ENCODE assay signal across 29 cellular contexts in the genomic region with DNA sequence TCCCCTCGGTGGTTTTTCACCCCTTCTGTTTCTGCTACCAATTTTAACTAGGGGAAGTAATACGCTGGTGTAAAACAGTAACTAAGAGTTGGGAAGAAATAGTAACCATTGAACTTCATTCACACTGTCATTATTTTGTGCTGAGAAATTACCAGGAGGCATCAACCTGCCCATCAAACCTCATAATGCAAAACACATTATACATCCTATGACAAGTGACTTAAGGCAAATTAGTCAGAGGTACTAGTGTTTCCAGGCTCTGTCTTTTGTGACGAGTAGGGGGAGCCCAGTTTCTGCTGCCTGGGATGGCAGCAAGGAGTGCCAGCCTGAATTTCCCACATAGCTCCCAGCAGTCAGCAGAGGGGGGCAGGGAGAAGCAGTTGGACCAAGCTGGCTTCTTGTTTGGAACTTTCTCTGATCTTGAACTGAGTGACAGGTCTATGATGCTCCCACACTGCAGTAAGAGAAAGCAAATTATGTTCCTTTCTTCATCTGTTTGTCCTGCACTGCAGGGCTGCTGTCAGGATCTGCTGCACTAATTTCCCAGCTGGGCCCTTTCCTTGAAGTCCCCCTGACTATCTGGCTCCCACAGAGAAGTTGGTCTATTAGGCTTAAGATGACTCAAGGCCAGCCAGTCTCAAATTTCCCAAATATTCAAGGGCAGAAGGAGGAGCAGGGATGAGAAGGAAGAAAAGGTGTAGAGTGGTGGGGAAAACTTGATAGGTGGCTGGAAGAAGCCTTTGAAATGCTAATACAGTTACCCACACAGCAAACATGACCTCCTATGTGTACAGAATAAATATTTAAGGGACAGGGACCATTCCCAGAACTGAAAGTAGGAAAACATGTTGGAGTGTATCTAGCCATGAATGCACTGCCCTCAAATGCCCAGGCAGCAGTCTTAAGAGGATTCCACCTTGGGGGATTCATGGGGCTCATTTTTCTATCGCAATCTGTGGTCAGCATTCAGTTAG.
DNase-seq lines count a peak whose midpoint lies in the region; ATAC-seq, FAIRE-seq and TF ChIP-seq lines count a peak whose summit lies in the region.
"Had no signal": no experiment of that assay in that cellular context is flagged by ENCODE, and none has a peak within 500 bp of the region (broad histone marks: within the 10 kb centered on the region; RNA-seq: fewer than 3 reads in every experiment).

No MANE protein-coding gene starts in this region.

- in situ Hi-C loops in HAP-1 (cut with MboI; ENCODE audit: low sequenced_read_pairs), result no loop called here
- in situ Hi-C loops in GM13977 (cut with MboI; ENCODE audit: low pct_unique_long_range_greater_than_20kb, low sequenced_read_pairs, unreplicated experiment), result no loop called here

- FAIRE-seq in GM18507 (lab: Jason Lieb, UNC), result peak; percentile 36
- FAIRE-seq: endothelial cell of umbilical vein, G401.6 had no signal

- H3K27me3 ChIP-seq in WERI-Rb-1 (ENCODE audit: insufficient read depth, low read depth, severe bottlenecking), result no peaks in the 10 kb centered on the region
- no peaks in the 10 kb centered on the region for H3K27me3 ChIP-seq in liver (ENCODE audit: control insufficient read depth in 4 of 4, insufficient read depth in 4 of 4, low read length in 3 of 4)
- no peaks in the 10 kb centered on the region for H3K27me3 ChIP-seq in HAP-1 (ENCODE audit: low read depth)
- peaks cover 0 to 1% of the 10 kb centered on the region in 2 donors for H3K27me3 ChIP-seq in aorta (ENCODE audit: control insufficient read depth in 1 of 2, insufficient read depth in 2 of 2, low read length in 1 of 2)
- H3K27me3 ChIP-seq: adrenal gland, gastrocnemius medialis, Peyer's patch, suprapubic skin, upper lobe of right lung had no signal

- peak overlapping the region; percentile 15 for H3K27ac ChIP-seq in WERI-Rb-1
- peak overlapping the region; percentile 51 to 52 for H3K27ac ChIP-seq in liver (ENCODE audit: low read depth in 1 of 2, low read length in 2 of 2)
- H3K27ac ChIP-seq in aorta (ENCODE audit: low read depth in 1 of 2, low read length in 2 of 2), result no peak overlapping the region
- H3K27ac ChIP-seq: adrenal gland, C4-2B, gastrocnemius medialis, Peyer's patch, suprapubic skin, upper lobe of right lung had no signal

- 69% methylated on average over 4 of the region's 4 CpGs for WGBS in liver
- 70 to 80% methylated on average over 4 of the region's 4 CpGs for WGBS in aorta, 2 donors

- intact Hi-C loops in aorta (cut with DNase I), result no loop called here

- no peaks in the 10 kb centered on the region for H3K36me3 ChIP-seq in WERI-Rb-1
- H3K36me3 ChIP-seq in liver (ENCODE audit: control insufficient read depth in 4 of 4, insufficient read depth in 3 of 4, low read depth in 1 of 4, low read length in 3 of 4), result no peaks in the 10 kb centered on the region
- H3K36me3 ChIP-seq in HAP-1 (replicated peaks), result no peaks in the 10 kb centered on the region
- H3K36me3 ChIP-seq in aorta (ENCODE audit: control insufficient read depth in 1 of 2, insufficient read depth in 2 of 2, low read length in 1 of 2), result no peaks in the 10 kb centered on the region
- H3K36me3 ChIP-seq: adrenal gland, gastrocnemius medialis, Peyer's patch, suprapubic skin, upper lobe of right lung had no signal

- ATAC-seq in GM21529 (IDR thresholded peaks at IDR 0.05; ENCODE audit: unreplicated experiment) (peak; percentile 49), aorta (ENCODE audit: low FRiP score) (no peak)
- ATAC-seq: gastrocnemius medialis, right cardiac atrium, T-helper 17 cell, upper lobe of right lung had no signal

- H3K4me1 ChIP-seq in liver (ENCODE audit: control insufficient read depth in 4 of 4, insufficient read depth in 4 of 4, low read length in 3 of 4) (peaks cover 3 to 48% (median 38%) of the 10 kb centered on the region in 4 donors), HAP-1 (no peaks in the 10 kb centered on the region), aorta (ENCODE audit: control insufficient read depth in 1 of 2, insufficient read depth in 2 of 2, low read length in 2 of 2) (no peaks in the 10 kb centered on the region)
- H3K4me1 ChIP-seq: adrenal gland, Peyer's patch, suprapubic skin, upper lobe of right lung had no signal

- TF ChIP-seq CTCF in WERI-Rb-1 (IDR thresholded peaks at IDR 0.05; ENCODE audit: low read depth, low read length) (no peak), liver (IDR thresholded peaks at IDR 0.05; ENCODE audit: low read depth, low read length, missing input control) (no peak), GM13977 (IDR thresholded peaks at IDR 0.05; ENCODE audit: extremely low read depth, insufficient read depth, missing control alignments) (no peak)

- no peak overlapping the region for H3K4me3 ChIP-seq in WERI-Rb-1 (ENCODE audit: low read depth, low read length)
- no peak overlapping the region for H3K4me3 ChIP-seq in liver (ENCODE audit: low read depth in 1 of 3, low read length in 3 of 3)
- no peak overlapping the region for H3K4me3 ChIP-seq in HAP-1
- no peak overlapping the region for H3K4me3 ChIP-seq in aorta (ENCODE audit: low read length in 2 of 2)
- H3K4me3 ChIP-seq: adrenal gland, gastrocnemius medialis, Peyer's patch, suprapubic skin, upper lobe of right lung had no signal

- peak; percentile 22 to 31 for TF ChIP-seq RAD21 in liver (IDR thresholded peaks at IDR 0.05)

- H3K9me3 ChIP-seq in WERI-Rb-1 (ENCODE audit: severe bottlenecking) (no peaks in the 10 kb centered on the region), liver (ENCODE audit: control insufficient read depth in 4 of 4, low read length in 3 of 4) (no peaks in the 10 kb centered on the region), HAP-1 (no peaks in the 10 kb centered on the region), aorta (ENCODE audit: control insufficient read depth, low read length) (peaks cover 5% of the 10 kb centered on the region)
- H3K9me3 ChIP-seq: adrenal gland, gastrocnemius medialis, Peyer's patch, suprapubic skin, upper lobe of right lung had no signal

- H3K9ac ChIP-seq in liver (ENCODE audit: low read depth in 1 of 2, low read length in 2 of 2), result no peak overlapping the region

- DNase-seq in GM18507 (ENCODE audit: extremely low spot score, insufficient read length, low read depth) (no peak), WERI-Rb-1 (peak; percentile 28), NCI-H510A treated with DMSO at 0.1 percent for 48 hours (lab: John Stamatoyannopoulos, UW) (no peak), HAP-1 (ENCODE audit: low spot score in 2 of 2) (no peak), aorta (no peak), GM13977 (ENCODE audit: low spot score) (no peak)
- DNase-seq: activated CD4-positive, alpha-beta memory T cell treated with anti-CD3 and anti-CD28 coated beads, Interleukin-2, amount 10 ng/mL, durations not matched to agents 7 days and 5 days; activated CD4-positive, alpha-beta T cell treated with anti-CD3 and anti-CD28 coated beads for 1 hour; activated CD8-positive, alpha-beta memory T cell treated with anti-CD3 and anti-CD28 coated beads, Interleukin-2, amount 50 U/mL, for 4 hours; activated naive CD4-positive, alpha-beta T cell treated with anti-CD3 and anti-CD28 coated beads, Interleukin-2, amount 10 ng/mL, durations not matched to agents 7 days and 5 days; adrenal gland; COR-L47; gastrocnemius medialis; NCI-H1436 treated with DMSO at 0.1 percent for 48 hours; NCI-H524 treated with DMSO at 0.1 percent for 48 hours; nephron progenitor cell; Peyer's patch; right cardiac atrium; SHP77; stimulated activated CD4-positive, alpha-beta T cell treated with anti-CD3 and anti-CD28 coated beads, Interleukin-1b, Interleukin-23, amount 100 ng/mL, for 48 hours; stimulated activated naive CD4-positive, alpha-beta T cell treated with Interleukin-2 at 50 U/mL for 16 hours; T-helper 17 cell; upper lobe of right lung had no signal

TF ChIP-seq in liver, 16 proteins besides CTCF, POLR2A, EP300 and RAD21 (continues in another document):
- TF ChIP-seq FOXA1 (IDR thresholded peaks at IDR 0.05) (peak; percentile 23), ZBTB33 (IDR thresholded peaks at IDR 0.05) (no peak), SP1 (IDR thresholded peaks at IDR 0.05) (peak; percentile 50)
- TF ChIP-seq, protein P1, sequence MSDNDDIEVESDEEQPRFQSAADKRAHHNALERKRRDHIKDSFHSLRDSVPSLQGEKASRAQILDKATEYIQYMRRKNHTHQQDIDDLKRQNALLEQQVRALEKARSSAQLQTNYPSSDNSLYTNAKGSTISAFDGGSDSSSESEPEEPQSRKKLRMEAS (IDR thresholded peaks at IDR 0.05), result peak; percentile 18

Comparison
In these comparisons a context has a peak if more than half of its experiments do, and no peak if none do; other contexts are left out.
1. H3K27ac ChIP-seq: peak in WERI-Rb-1 (single experiment) and liver (2 of 2); none in aorta (0 of 2).